In genomic region chr5:126386146-126386545, GRCh38 we compare ENCODE assay signal across 2 cellular contexts.
TF ChIP-seq lines count a peak whose summit lies in the region.

No MANE protein-coding gene starts in this region.

TF ChIP-seq in SK-N-SH, 30 proteins besides CTCF, POLR2A, EP300 and RAD21 (continued from another document):
- TF ChIP-seq PBX3 (IDR thresholded peaks at IDR 0.05) (no peak), IRF3 (IDR thresholded peaks at IDR 0.05; ENCODE audit: low read depth, low read length) (no peak), ZBTB33 (IDR thresholded peaks at IDR 0.05; ENCODE audit: borderline replicate concordance, low read depth) (no peak), MAX (IDR thresholded peaks at IDR 0.05; ENCODE audit: low read depth) (no peak), RCOR1 (IDR thresholded peaks at IDR 0.05; ENCODE audit: low read length) (no peak), FOXM1 (IDR thresholded peaks at IDR 0.05; ENCODE audit: low read depth) (no peak), JUND (IDR thresholded peaks at IDR 0.05) (no peak), TAF1 (IDR thresholded peaks at IDR 0.05; ENCODE audit: borderline replicate concordance, low read depth, low read length) (no peak), TCF12 (IDR thresholded peaks at IDR 0.05) (no peak), ELF1 (IDR thresholded peaks at IDR 0.05) (no peak), YY1 (IDR thresholded peaks at IDR 0.05; ENCODE audit: low read depth) (no peak), MXI1 (IDR thresholded peaks at IDR 0.05; ENCODE audit: low read depth, low read length) (no peak), NFIC (IDR thresholded peaks at IDR 0.05; ENCODE audit: borderline replicate concordance) (no peak), CHD2 (IDR thresholded peaks at IDR 0.05; ENCODE audit: low read length, partially characterized antibody) (no peak)

TF ChIP-seq in SK-N-SH treated with all-trans-retinoic acid at 6 μM for 48 hours, 23 proteins besides CTCF, POLR2A, EP300 and RAD21 (continued from another document):
- TF ChIP-seq CSRNP3 (CRISPR knock-in tag; IDR thresholded peaks at IDR 0.05) (no peak), SNAI2 (CRISPR knock-in tag; IDR thresholded peaks at IDR 0.05) (no peak), TSHZ2 (CRISPR knock-in tag; IDR thresholded peaks at IDR 0.05) (no peak), RARB (CRISPR knock-in tag; IDR thresholded peaks at IDR 0.05) (no peak), ARNTL (CRISPR knock-in tag; IDR thresholded peaks at IDR 0.05; ENCODE audit: borderline replicate concordance, low read depth) (no peak), ZC3H10 (CRISPR knock-in tag; IDR thresholded peaks at IDR 0.05) (no peak), ISL1 (CRISPR knock-in tag; IDR thresholded peaks at IDR 0.05) (no peak), CSDC2 (CRISPR knock-in tag; IDR thresholded peaks at IDR 0.05) (no peak), TCF4 (CRISPR knock-in tag; IDR thresholded peaks at IDR 0.05; ENCODE audit: borderline replicate concordance) (no peak), ZNF70 (CRISPR knock-in tag; IDR thresholded peaks at IDR 0.05) (no peak), ZFP30 (CRISPR knock-in tag; IDR thresholded peaks at IDR 0.05) (no peak), OSR1 (CRISPR knock-in tag; IDR thresholded peaks at IDR 0.05) (no peak)
